ENCODE assay signal across 32 cellular contexts in the genomic region with DNA sequence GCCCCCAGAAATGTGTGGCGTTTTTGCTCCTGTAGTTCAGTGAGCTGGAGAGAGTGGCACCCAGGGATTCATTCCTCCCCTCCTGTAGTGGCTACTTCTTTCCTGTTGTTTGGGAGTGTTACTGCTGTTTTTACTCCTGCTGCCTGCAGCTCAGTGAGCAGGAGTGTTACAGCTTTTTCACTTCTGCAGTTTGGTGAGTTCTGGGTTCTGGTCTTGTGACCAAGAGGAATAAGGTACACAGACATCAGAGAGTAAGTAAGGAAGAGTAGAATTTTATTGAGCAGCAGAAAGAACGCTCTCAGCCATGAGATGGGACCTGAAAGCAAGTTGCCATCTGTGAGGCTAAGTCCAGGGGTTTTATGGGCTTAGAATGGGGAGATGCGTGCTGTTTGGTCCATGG.
"Had no signal": no experiment of that assay in that cellular context is flagged by ENCODE, and none has a peak within 500 bp of the region (broad histone marks: within the 10 kb centered on the region; RNA-seq: fewer than 3 reads in every experiment).

No MANE protein-coding gene starts in this region.

- H3K27me3 ChIP-seq: brain microvascular endothelial cell, esophagus muscularis mucosa, foreskin keratinocyte, gastrocnemius medialis had no signal

- H3K27me3 Mint-ChIP-seq: activated B cell treated with CpG ODN at 0.5 μM for 24 hours had no signal

- DNase-seq: activated B cell treated with CpG ODN at 0.5 μM for 24 hours; activated CD4-positive, alpha-beta T cell treated with anti-CD3 and anti-CD28 coated beads for 48 hours; activated CD4-positive, alpha-beta T cell treated with anti-CD3 and anti-CD28 coated beads, Interleukin-2, amount 50 U/mL, for 1 hour; activated CD4-positive, alpha-beta T cell treated with anti-CD3 and anti-CD28 coated beads, Interleukin-2, amount 50 U/mL, for 48 hours; activated CD8-positive, alpha-beta memory T cell treated with anti-CD3 and anti-CD28 coated beads for 24 hours; activated CD8-positive, alpha-beta T cell treated with anti-CD3 and anti-CD28 coated beads for 36 hours; activated effector memory CD4-positive, alpha-beta T cell treated with Interleukin-2 at 50 U/mL for 16 hours; activated gamma-delta T cell treated with Interleukin-2 at 50 U/mL for 16 hours; activated naive CD4-positive, alpha-beta T cell treated with anti-CD3 and anti-CD28 coated beads, Interleukin-2, amount 50 U/mL, for 16 hours; activated naive CD4-positive, alpha-beta T cell treated with Interleukin-2 at 50 U/mL for 16 hours; activated T-cell treated with anti-CD3 and anti-CD28 coated beads, Interleukin-2, amount 50 U/mL, for 4 hours; amniotic stem cell; anterior cingulate cortex; brain microvascular endothelial cell; dermis blood vessel endothelial cell; effector CD4-positive, alpha-beta T cell; effector memory CD8-positive, alpha-beta T cell; erythroblast; foreskin keratinocyte; gastrocnemius medialis; glutamatergic neuron; T-helper 1 cell; T-helper 17 cell; T1000; WERI-Rb-1 had no signal

- H3K36me3 Mint-ChIP-seq: activated naive CD8-positive, alpha-beta T cell had no signal

- H3K4me1 ChIP-seq: foreskin keratinocyte had no signal

- H3K9me3 Mint-ChIP-seq: activated T-cell treated with anti-CD3 and anti-CD28 coated beads, Interleukin-2, amount 50 U/mL, for 4 hours; activated T-helper 17 cell treated with anti-CD3 and anti-CD28 coated beads, Interleukin-2, amount 50 U/mL, for 72 hours had no signal

- H3K4me3 ChIP-seq: coronary artery, esophagus muscularis mucosa, gastrocnemius medialis had no signal

- H3K36me3 ChIP-seq: brain microvascular endothelial cell, esophagus muscularis mucosa, gastrocnemius medialis, WERI-Rb-1 had no signal

- H3K27ac Mint-ChIP-seq: activated B cell treated with CpG ODN at 0.5 μM for 24 hours; activated CD8-positive, alpha-beta T cell treated with anti-CD3 and anti-CD28 coated beads for 36 hours; activated naive CD8-positive, alpha-beta T cell; activated T-helper 17 cell treated with anti-CD3 and anti-CD28 coated beads, Interleukin-2, amount 50 U/mL, for 72 hours; effector memory CD8-positive, alpha-beta T cell; T-helper 17 cell; T-helper 2 cell treated with Interferon-gamma antibody and Interleukin-4, amounts not matched to agents 5 μg/mL and 100 μg/mL, for 36 hours had no signal

- H3K4me3 Mint-ChIP-seq: activated B cell treated with CpG ODN at 0.5 μM for 24 hours; activated CD8-positive, alpha-beta T cell treated with anti-CD3 and anti-CD28 coated beads for 36 hours; activated naive CD8-positive, alpha-beta T cell; activated T-cell treated with anti-CD3 and anti-CD28 coated beads, Interleukin-2, amount 50 U/mL, for 4 hours; activated T-helper 17 cell treated with anti-CD3 and anti-CD28 coated beads, Interleukin-2, amount 50 U/mL, for 72 hours; central memory CD8-positive, alpha-beta T cell; effector memory CD8-positive, alpha-beta T cell; T-helper 17 cell; T-helper 2 cell treated with Interferon-gamma antibody and Interleukin-4, amounts not matched to agents 5 μg/mL and 100 μg/mL, for 36 hours had no signal

- H3K4me1 Mint-ChIP-seq: activated B cell treated with CpG ODN at 0.5 μM for 24 hours; activated T-helper 17 cell treated with anti-CD3 and anti-CD28 coated beads, Interleukin-2, amount 50 U/mL, for 72 hours; central memory CD8-positive, alpha-beta T cell; T-helper 17 cell had no signal

- H3K9me3 ChIP-seq: esophagus muscularis mucosa, gastrocnemius medialis had no signal

- ATAC-seq: activated CD4-positive, CD25-positive, alpha-beta regulatory T cell treated with anti-CD3 and anti-CD28 coated beads, Interleukin-2, amount 50 U/mL, for 24 hours; activated CD8-positive, alpha-beta T cell treated with anti-CD3 and anti-CD28 coated beads for 36 hours; activated T-cell treated with anti-CD3 and anti-CD28 coated beads, Interleukin-2, amount 50 U/mL, for 4 hours; activated T-helper 17 cell treated with anti-CD3 and anti-CD28 coated beads, Interleukin-2, amount 50 U/mL, for 72 hours; effector memory CD8-positive, alpha-beta T cell; foreskin keratinocyte; gastrocnemius medialis; T-helper 17 cell had no signal

- H3K27ac ChIP-seq: brain microvascular endothelial cell, coronary artery, esophagus muscularis mucosa, foreskin keratinocyte, gastrocnemius medialis, WERI-Rb-1 had no signal
